In the genomic region with DNA sequence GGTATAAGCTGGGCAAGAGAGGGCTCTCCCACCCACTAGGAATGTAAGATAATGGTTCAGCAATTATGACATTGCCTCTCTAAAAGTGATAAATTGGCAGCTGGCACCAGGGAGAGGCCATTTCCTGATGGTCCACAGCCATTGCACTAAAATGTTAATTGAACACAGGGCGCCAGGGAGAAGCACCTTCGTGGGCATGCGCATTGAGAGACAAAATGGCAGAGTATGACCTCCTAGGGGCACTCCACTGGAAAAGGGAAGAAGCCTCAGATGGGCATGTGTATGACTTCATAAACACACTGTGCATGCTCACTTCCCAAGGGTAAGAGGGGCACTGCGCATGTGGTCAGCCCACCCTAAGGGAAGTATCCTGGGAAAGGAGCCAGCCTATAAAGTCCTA, we compare ENCODE assay signal across 26 cellular contexts.
"Had no signal": no experiment of that assay in that cellular context is flagged by ENCODE, and none has a peak within 500 bp of the region (broad histone marks: within the 10 kb centered on the region; RNA-seq: fewer than 3 reads in every experiment).

No MANE protein-coding gene starts in this region.

- H3K9me3 ChIP-seq: neutrophil, ovary, right lobe of liver, sigmoid colon, thoracic aorta, thyroid gland, vagina had no signal

- H3K4me3 ChIP-seq: ovary, psoas muscle, right lobe of liver, sigmoid colon, stomach, thoracic aorta, thyroid gland, tibial nerve, upper lobe of left lung, vagina had no signal

- H3K4me1 ChIP-seq: parathyroid adenoma, psoas muscle, right lobe of liver, sigmoid colon, stomach, thyroid gland, tibial nerve, upper lobe of left lung, vagina had no signal

- H3K36me3 ChIP-seq: neutrophil, ovary, right lobe of liver, sigmoid colon, stomach, thoracic aorta, thyroid gland, tibial nerve, upper lobe of left lung, vagina had no signal

- ATAC-seq: natural killer cell treated with Interleukin-12 subunit alpha and Interleukin-12 subunit beta and Interleukin-15 and Interleukin-18, amount 100 ng/mL, for 72 hours; psoas muscle; right cardiac atrium; right lobe of liver; stimulated activated effector memory CD8-positive, alpha-beta T cell treated with anti-CD3 and anti-CD28 coated beads, Interleukin-12 subunit alpha, Interleukin-12 subunit beta, amount 100 ng/mL, for 72 hours; stimulated activated naive B cell treated with anti-CD40 and anti-IgM and Interleukin-4, amounts not matched to agents 10 μg/mL and 1 μg/mL and 100 μg/mL, for 72 hours had no signal

- DNase-seq: nephron progenitor cell; nucleus accumbens; ovary; posterior cingulate gyrus; psoas muscle; right cardiac atrium; right lobe of liver; sigmoid colon; small intestine; stimulated activated CD4-positive, alpha-beta T cell treated with anti-CD3 and anti-CD28 coated beads, Interleukin-15, amount 100 ng/mL, for 24 hours; stimulated activated CD4-positive, alpha-beta T cell treated with anti-CD3 and anti-CD28 coated beads, Interleukin-2, amount 100 ng/mL, for 24 hours; stimulated activated CD4-positive, alpha-beta T cell treated with anti-CD3 and anti-CD28 coated beads, Interleukin-2, amount 100 ng/mL, for 48 hours; stimulated activated CD4-positive, alpha-beta T cell treated with anti-CD3 and anti-CD28 coated beads, Interleukin-4, amount 100 ng/mL, for 24 hours; stimulated activated naive B cell treated with anti-CD40 and anti-IgM and Interleukin-4, amounts not matched to agents 10 μg/mL and 1 μg/mL and 100 μg/mL, for 72 hours; stimulated activated naive CD4-positive, alpha-beta T cell treated with Interleukin-2 at 50 U/mL for 16 hours; stomach; thyroid gland; trophoblast cell; upper lobe of left lung had no signal
